ENCODE assay signal across 26 cellular contexts in genomic region chr7:20520530-20520929, GRCh38.
DNase-seq lines count a peak whose midpoint lies in the region; ATAC-seq, FAIRE-seq and TF ChIP-seq lines count a peak whose summit lies in the region.
"Had no signal": no experiment of that assay in that cellular context is flagged by ENCODE, and none has a peak within 500 bp of the region (broad histone marks: within the 10 kb centered on the region; RNA-seq: fewer than 3 reads in every experiment).

No MANE protein-coding gene starts in this region.

- intact Hi-C loops in HepG2 (cut with micrococcal nuclease; ENCODE audit: unreplicated experiment), result no loop called here
- intact Hi-C loops in right lobe of liver (cut with DNase I), result no loop called here
- intact Hi-C loops in IMR-90 (cut with micrococcal nuclease), result no loop called here
- intact Hi-C loops in K562 (cut with micrococcal nuclease), result no loop called here

- H3K36me3 ChIP-seq in HepG2 (replicated peaks in 1 of 2; ENCODE audit: control insufficient read depth in 1 of 2, insufficient read depth in 2 of 2, low read length in 2 of 2), result no peaks in the 10 kb centered on the region
- no peaks in the 10 kb centered on the region for H3K36me3 ChIP-seq in right lobe of liver
- H3K36me3 ChIP-seq in IMR-90 (ENCODE audit: control insufficient read depth, insufficient read depth, low read length), result no peaks in the 10 kb centered on the region
- H3K36me3 ChIP-seq in K562 (ENCODE audit: control insufficient read depth, insufficient read depth, low read length), result no peaks in the 10 kb centered on the region
- no peaks in the 10 kb centered on the region for H3K36me3 ChIP-seq in H7 (replicated peaks; ENCODE audit: control insufficient read depth, insufficient read depth, low read length)
- H3K36me3 ChIP-seq: BE2C, BLaER1 had no signal

- H3K4me2 ChIP-seq in HepG2 (ENCODE audit: low read depth, low read length) (no peak overlapping the region), IMR-90 (ENCODE audit: low read depth, low read length) (no peak overlapping the region), K562 (ENCODE audit: insufficient read depth, low read length) (no peak overlapping the region)
- H3K4me2 ChIP-seq: BLaER1 had no signal

- H2AFZ ChIP-seq in HepG2 (ENCODE audit: low read length) (no peak overlapping the region), IMR-90 (replicated peaks; ENCODE audit: low read length, poor library complexity) (no peak overlapping the region), K562 (ENCODE audit: low read depth, low read length) (no peak overlapping the region)

- no peak overlapping the region for H4K91ac ChIP-seq in IMR-90 (ENCODE audit: insufficient read depth, low read depth, low read length)

- ATAC-seq in HepG2, result no peak
- no peak for ATAC-seq in right lobe of liver
- ATAC-seq in IMR-90 (ENCODE audit: low read depth), result no peak
- no peak for ATAC-seq in K562
- no peak for ATAC-seq in GM19351 (IDR thresholded peaks at IDR 0.05; ENCODE audit: unreplicated experiment)
- ATAC-seq: GM12878 had no signal

- no peak for TF ChIP-seq RAD21 in HepG2 (CRISPR knock-in tag; IDR thresholded peaks at IDR 0.05)
- TF ChIP-seq RAD21 in IMR-90 (IDR thresholded peaks at IDR 0.05; ENCODE audit: low read length), result no peak
- TF ChIP-seq RAD21 in K562 (CRISPR knock-in tag; conservative IDR thresholded peaks at IDR 0.05 in 1 of 2, IDR thresholded peaks at IDR 0.05 in 1 of 2), result no peak

- no peak for TF ChIP-seq POLR2A in HepG2 (IDR thresholded peaks at IDR 0.05; ENCODE audit: insufficient read depth in 1 of 2, low read depth in 2 of 2, low read length in 2 of 2)
- TF ChIP-seq POLR2A in right lobe of liver (IDR thresholded peaks at IDR 0.05), result no peak
- no peak for TF ChIP-seq POLR2A in IMR-90 (IDR thresholded peaks at IDR 0.05; ENCODE audit: low read depth, low read length)
- no peak for TF ChIP-seq POLR2A in K562 (conservative IDR thresholded peaks at IDR 0.05)

- BruUV-seq in HepG2 (replicated peaks; lab: Mats Ljungman, UMichigan), result no TSS peak
- BruUV-seq in IMR-90 (replicated peaks; lab: Mats Ljungman, UMichigan), result no TSS peak
- no TSS peak for BruUV-seq in K562 (replicated peaks; lab: Mats Ljungman, UMichigan)

- dilution Hi-C loops in IMR-90 (cut with HindIII; ENCODE audit: low sequenced_read_pairs, unreplicated experiment), result no loop called here

- H3K27me3 ChIP-seq in HepG2 (ENCODE audit: control insufficient read depth in 1 of 2, insufficient read depth in 2 of 2, low read length in 2 of 2), result no peaks in the 10 kb centered on the region
- no peaks in the 10 kb centered on the region for H3K27me3 ChIP-seq in right lobe of liver
- H3K27me3 ChIP-seq in IMR-90 (ENCODE audit: control insufficient read depth, insufficient read depth, low read length), result no peaks in the 10 kb centered on the region
- no peaks in the 10 kb centered on the region for H3K27me3 ChIP-seq in K562 (ENCODE audit: control insufficient read depth in 2 of 2, insufficient read depth in 2 of 2, low read length in 2 of 2)
- no peaks in the 10 kb centered on the region for H3K27me3 ChIP-seq in H7 (ENCODE audit: control insufficient read depth, insufficient read depth, low read length)
- H3K27me3 ChIP-seq: BE2C, BLaER1 had no signal

- H3K56ac ChIP-seq in IMR-90 (ENCODE audit: extremely low read depth, insufficient read depth, low read length), result no peak overlapping the region

- no peak overlapping the region for H3K23ac ChIP-seq in IMR-90 (ENCODE audit: low read depth, low read length)

- no peak overlapping the region for H2AK5ac ChIP-seq in IMR-90 (ENCODE audit: low read depth, low read length)

- POLR2A ChIA-PET in HepG2 (lab: Yijun Ruan, JAX), result no interaction called here
- POLR2A ChIA-PET in IMR-90 (lab: Charles Lee; ENCODE audit: unreplicated experiment), result no interaction called here
- POLR2A ChIA-PET in K562 (lab: Yijun Ruan, JAX), result no interaction called here

- H3K9ac ChIP-seq in HepG2 (ENCODE audit: insufficient read depth, low read depth, low read length) (no peak overlapping the region), IMR-90 (ENCODE audit: low read depth, low read length) (no peak overlapping the region), K562 (ENCODE audit: insufficient read depth in 1 of 2, low read depth in 2 of 2, low read length in 2 of 2) (no peak overlapping the region)
- H3K9ac ChIP-seq: BLaER1 had no signal

- no peak for TF ChIP-seq EP300 in HepG2 (IDR thresholded peaks at IDR 0.05; ENCODE audit: low read depth in 2 of 2, low read length in 2 of 2)
- no peak for TF ChIP-seq EP300 in HepG2 (CRISPR knock-in tag; IDR thresholded peaks at IDR 0.05; ENCODE audit: borderline replicate concordance)
- no peak for TF ChIP-seq EP300 in K562 (IDR thresholded peaks at IDR 0.05; ENCODE audit: low read length)

- no peak overlapping the region for H3K18ac ChIP-seq in IMR-90 (ENCODE audit: low read depth, low read length)

- no peaks in the 10 kb centered on the region for H4K20me1 ChIP-seq in HepG2 (ENCODE audit: insufficient read depth, low read length)
- H4K20me1 ChIP-seq in IMR-90 (ENCODE audit: insufficient read depth, low read length), result no peaks in the 10 kb centered on the region
- H4K20me1 ChIP-seq in K562 (replicated peaks; ENCODE audit: control insufficient read depth, insufficient read depth, low read length), result no peaks in the 10 kb centered on the region
- H4K20me1 ChIP-seq: BLaER1 had no signal

- DNase-seq in HepG2 (ENCODE audit: low spot score) (no peak), right lobe of liver (no peak), IMR-90 (no peak), K562 (ENCODE audit: extremely low read depth in 1 of 4, low spot score in 3 of 4) (no peak), NCI-H510A treated with DMSO at 0.1 percent for 48 hours (lab: John Stamatoyannopoulos, UW) (no peak), H7 (no peak)
- DNase-seq: ACHN; BE2C; CD4-positive, alpha-beta memory T cell; CD4-positive, CD25-positive, alpha-beta regulatory T cell; CD8-positive, alpha-beta memory T cell; COR-L47; DMS 273 treated with DMSO at 0.1 percent for 48 hours; DMS153; DMS53; DMS79; DND-41; EL; GDM1 had no signal

- no peak overlapping the region for H2BK120ac ChIP-seq in IMR-90 (ENCODE audit: low read depth, low read length)

- CTCF ChIA-PET in HepG2 (lab: Yijun Ruan, JAX; ENCODE audit: low intra/inter-chr PET ratio, low total read pairs), result no interaction called here
- CTCF ChIA-PET in IMR-90 (lab: Yijun Ruan, JAX), result no interaction called here
- CTCF ChIA-PET in K562 (lab: Yijun Ruan, JAX; ENCODE audit: low intra/inter-chr PET ratio), result no interaction called here

- H3K27ac ChIP-seq in HepG2 (ENCODE audit: extremely low read length, insufficient read depth, low read length), result no peak overlapping the region
- no peak overlapping the region for H3K27ac ChIP-seq in right lobe of liver
- H3K27ac ChIP-seq in IMR-90 (ENCODE audit: insufficient read depth, low read length), result no peak overlapping the region
- H3K27ac ChIP-seq in VCaP, result peak overlapping the region; percentile 40; the same call in 1 of the 2 replicates
- H3K27ac ChIP-seq in K562 (ENCODE audit: extremely low read depth, low read depth, low read length), result no peak overlapping the region
- H3K27ac ChIP-seq: 22Rv1, BLaER1 had no signal

- no peaks in the 10 kb centered on the region; the same call in 1 of the 2 replicates for H3K9me3 ChIP-seq in HepG2 (ENCODE audit: low read length)
- no peaks in the 10 kb centered on the region for H3K9me3 ChIP-seq in right lobe of liver
- no peaks in the 10 kb centered on the region for H3K9me3 ChIP-seq in IMR-90 (ENCODE audit: control insufficient read depth, insufficient read depth, low read length)
- H3K9me3 ChIP-seq in K562 (replicated peaks; ENCODE audit: control insufficient read depth, insufficient read depth, low read depth, low read length), result no peaks in the 10 kb centered on the region
- H3K9me3 ChIP-seq: BE2C, BLaER1 had no signal

- no peaks in the 10 kb centered on the region for H3K4me1 ChIP-seq in HepG2 (ENCODE audit: insufficient read depth, low read length)
- no peaks in the 10 kb centered on the region for H3K4me1 ChIP-seq in right lobe of liver
- H3K4me1 ChIP-seq in IMR-90 (ENCODE audit: control insufficient read depth, insufficient read depth, low read length), result no peaks in the 10 kb centered on the region
- H3K4me1 ChIP-seq in K562 (replicated peaks in 1 of 2; ENCODE audit: control insufficient read depth in 2 of 2, insufficient read depth in 2 of 2, low read length in 2 of 2), result no peaks in the 10 kb centered on the region
- H3K4me1 ChIP-seq: BE2C, BLaER1 had no signal

- no peak overlapping the region for H2BK5ac ChIP-seq in IMR-90 (ENCODE audit: low read depth, low read length, poor library complexity, severe bottlenecking)

- no peak overlapping the region for H3K14ac ChIP-seq in IMR-90 (replicated peaks; ENCODE audit: low read depth, low read length)

- in situ Hi-C loops in HepG2 (cut with HindIII; ENCODE audit: extremely low pct_ligation_motif_present, low pct_unique_long_range_greater_than_20kb) (no loop called here), IMR-90 (cut with MboI; ENCODE audit: low sequenced_read_pairs) (no loop called here), K562 (cut with MboI) (no loop called here)

- no peaks in the 10 kb centered on the region for H3K79me1 ChIP-seq in IMR-90 (ENCODE audit: low read depth in 1 of 2, low read length in 2 of 2)

- H3K9me1 ChIP-seq in IMR-90 (ENCODE audit: insufficient read depth, low read length) (no peaks in the 10 kb centered on the region), K562 (ENCODE audit: control insufficient read depth, insufficient read depth, low read length) (no peaks in the 10 kb centered on the region)

- FAIRE-seq in HepG2 (lab: Jason Lieb, UNC) (no peak), K562 (lab: Jason Lieb, UNC) (no peak)
- FAIRE-seq: GM12878, GM12892, GM18507 had no signal

- H4K8ac ChIP-seq in IMR-90 (ENCODE audit: low read depth in 2 of 2, low read length in 2 of 2), result no peak overlapping the region

- H2BK15ac ChIP-seq in IMR-90 (ENCODE audit: low read depth, low read length), result no peak overlapping the region

- H3K4me3 ChIP-seq in HepG2 (replicated peaks in 1 of 3; ENCODE audit: insufficient read depth in 1 of 3, low read depth in 2 of 3, low read length in 3 of 3) (no peak overlapping the region), right lobe of liver (no peak overlapping the region), IMR-90 (ENCODE audit: insufficient read depth, low read depth, low read length) (no peak overlapping the region), K562 (no peak overlapping the region), H7 (ENCODE audit: insufficient read depth, low read depth, low read length) (no peak overlapping the region)
- H3K4me3 ChIP-seq: BLaER1, GM12878 had no signal

- no peak overlapping the region for H2BK20ac ChIP-seq in IMR-90 (ENCODE audit: low read depth, low read length)

- H3K4ac ChIP-seq in IMR-90 (ENCODE audit: low read depth, low read length), result no peak overlapping the region

- no peak for TF ChIP-seq CTCF in HepG2 (CRISPR knock-in tag; IDR thresholded peaks at IDR 0.05)
- no peak for TF ChIP-seq CTCF in right lobe of liver (IDR thresholded peaks at IDR 0.05)
- no peak for TF ChIP-seq CTCF in IMR-90 (conservative IDR thresholded peaks at IDR 0.05; ENCODE audit: low read depth, low read length)
- TF ChIP-seq CTCF in VCaP (conservative IDR thresholded peaks at IDR 0.05), result no peak
- TF ChIP-seq CTCF in K562 (IDR thresholded peaks at IDR 0.05 in 2 of 3, conservative IDR thresholded peaks at IDR 0.05 in 1 of 3; ENCODE audit: insufficient read depth in 2 of 3, low read depth in 1 of 3, low read length in 3 of 3), result no peak

- no peak overlapping the region for H4K5ac ChIP-seq in IMR-90 (ENCODE audit: low read depth, low read length)

- no peaks in the 10 kb centered on the region for H3K79me2 ChIP-seq in HepG2 (ENCODE audit: insufficient read depth, low read length)
- H3K79me2 ChIP-seq in K562 (ENCODE audit: control insufficient read depth, insufficient read depth, low read length), result no peaks in the 10 kb centered on the region

- WGBS in HepG2 (ENCODE audit: low lambda C conversion rate), result 30% methylated on average over 4 of the region's 4 CpGs
- 69% methylated on average over 4 of the region's 4 CpGs for WGBS in right lobe of liver (ENCODE audit: insufficient coverage, low coverage, low lambda C conversion rate, missing lambda C conversion rate)
- no CpG with 5 or more reads among the region's 4 CpGs for WGBS in IMR-90 (ENCODE audit: extremely low coverage in 2 of 2, insufficient read length in 1 of 2), 2 experiments
- 1% methylated on average over 4 of the region's 4 CpGs for WGBS in K562 (ENCODE audit: insufficient coverage, low coverage, missing lambda C conversion rate)

- H2AK9ac ChIP-seq in IMR-90 (replicated peaks; ENCODE audit: low read depth, low read length, poor library complexity), result no peak overlapping the region

Comparison
In these comparisons a context has a peak if more than half of its experiments do, and no peak if none do; other contexts are left out.
1. Of the 241 proteins assayed by ChIP-seq in both HepG2 and K562: peak only in HepG2: none; only in K562: none; in both: MAFF; in neither: 239; mixed calls (peak in some experiments, not most) for 1.